ENCODE assay signal across 20 cellular contexts in genomic region chr2:42844366-42844765, GRCh38. TPM values are rescaled to one million over a fixed set of nuclear protein-coding genes. Genes with fewer than 3 reads are reported as not detected.
DNase-seq lines count a peak whose midpoint lies in the region; ATAC-seq and TF ChIP-seq lines count a peak whose summit lies in the region.
"Had no signal": no experiment of that assay in that cellular context is flagged by ENCODE, and none has a peak within 500 bp of the region (broad histone marks: within the 10 kb centered on the region; RNA-seq: fewer than 3 reads in every experiment).

No MANE protein-coding gene starts in this region.

- H3K4me2 ChIP-seq in BLaER1 (peak overlapping the region; percentile 53; the same call in 1 of the 2 replicates), mesenchymal stem cell (ENCODE audit: low read length, poor library complexity, severe bottlenecking) (no peak overlapping the region)

- H3K79me1 ChIP-seq in mesenchymal stem cell (replicated peaks; ENCODE audit: low read length, poor library complexity, severe bottlenecking) = no peaks in the 10 kb centered on the region

- peak overlapping the region; percentile 79 for H4K91ac ChIP-seq in mesenchymal stem cell (ENCODE audit: low read length)

- H3K27me3 ChIP-seq in BLaER1 = no peaks in the 10 kb centered on the region
- no peaks in the 10 kb centered on the region for H3K27me3 ChIP-seq in adipocyte (replicated peaks; ENCODE audit: control insufficient read depth, insufficient read depth, low read length)
- no peaks in the 10 kb centered on the region for H3K27me3 ChIP-seq in mesenchymal stem cell (ENCODE audit: control insufficient read depth in 1 of 2, insufficient read depth in 1 of 2, low read length in 2 of 2)
- H3K27me3 ChIP-seq in stomach = no peaks in the 10 kb centered on the region
- no peaks in the 10 kb centered on the region for H3K27me3 ChIP-seq in naive thymus-derived CD4-positive, alpha-beta T cell (ENCODE audit: control insufficient read depth in 2 of 2, insufficient read depth in 2 of 2, low read length in 2 of 2)
- H3K27me3 ChIP-seq: body of pancreas had no signal

- H2BK15ac ChIP-seq in mesenchymal stem cell (ENCODE audit: low read depth, poor library complexity, severe bottlenecking) = peak overlapping the region; percentile 89

- peak overlapping the region; percentile 14 for H2AK5ac ChIP-seq in mesenchymal stem cell (ENCODE audit: low read length, severe bottlenecking)

- no peak overlapping the region for H3K27ac Mint-ChIP-seq in stimulated activated effector memory CD8-positive, alpha-beta T cell treated with anti-CD3 and anti-CD28 coated beads, Interleukin-12 subunit alpha, Interleukin-12 subunit beta, amount 100 ng/mL, for 72 hours
- H3K27ac Mint-ChIP-seq in naive thymus-derived CD4-positive, alpha-beta T cell = no peak overlapping the region

- peak overlapping the region in 1 of 2 experiments; percentile 12 for H3K14ac ChIP-seq in mesenchymal stem cell (ENCODE audit: low read length in 2 of 2)

- H4K20me1 ChIP-seq in BLaER1 = no peaks in the 10 kb centered on the region

- H3K9me3 ChIP-seq in BLaER1 (no peaks in the 10 kb centered on the region), adipocyte (ENCODE audit: control insufficient read depth, low read length) (no peaks in the 10 kb centered on the region), mesenchymal stem cell (ENCODE audit: control insufficient read depth, low read length) (no peaks in the 10 kb centered on the region), stomach (no peaks in the 10 kb centered on the region)
- no peaks in the 10 kb centered on the region for H3K9me3 ChIP-seq in naive thymus-derived CD4-positive, alpha-beta T cell (ENCODE audit: control insufficient read depth in 2 of 3, low read length in 3 of 3)
- H3K9me3 ChIP-seq: body of pancreas had no signal

- POLR2A ChIA-PET in naive thymus-derived CD4-positive, alpha-beta T cell (lab: Charles Lee) = no interaction called here

- TF ChIP-seq CTCF in stomach (IDR thresholded peaks at IDR 0.05) = no peak

- no peaks in the 10 kb centered on the region for H3K4me1 Mint-ChIP-seq in stimulated activated effector memory CD8-positive, alpha-beta T cell treated with anti-CD3 and anti-CD28 coated beads, Interleukin-12 subunit alpha, Interleukin-12 subunit beta, amount 100 ng/mL, for 72 hours
- no peaks in the 10 kb centered on the region for H3K4me1 Mint-ChIP-seq in naive thymus-derived CD4-positive, alpha-beta T cell

- WGBS in mesenchymal stem cell = 66% methylated on average over 5 of the region's 5 CpGs
- 79 to 90% (median 88%) methylated on average over 1 to 5 of the region's 5 CpGs for WGBS in stomach, 5 donors

- peak overlapping the region; percentile 86 for H4K8ac ChIP-seq in mesenchymal stem cell (ENCODE audit: low read length)

- TF ChIP-seq EP300 in stomach (IDR thresholded peaks at IDR 0.05) = no peak

- no peak overlapping the region for H3K4me3 Mint-ChIP-seq in stimulated activated effector memory CD8-positive, alpha-beta T cell treated with anti-CD3 and anti-CD28 coated beads, Interleukin-12 subunit alpha, Interleukin-12 subunit beta, amount 100 ng/mL, for 72 hours
- no peak overlapping the region for H3K4me3 Mint-ChIP-seq in naive thymus-derived CD4-positive, alpha-beta T cell

- H3K9me3 Mint-ChIP-seq in stimulated activated effector memory CD8-positive, alpha-beta T cell treated with anti-CD3 and anti-CD28 coated beads, Interleukin-12 subunit alpha, Interleukin-12 subunit beta, amount 100 ng/mL, for 72 hours = no peaks in the 10 kb centered on the region
- no peaks in the 10 kb centered on the region for H3K9me3 Mint-ChIP-seq in naive thymus-derived CD4-positive, alpha-beta T cell

- no peak overlapping the region for H2AFZ ChIP-seq in mesenchymal stem cell (ENCODE audit: low read depth, low read length)

- no peaks in the 10 kb centered on the region for H3K36me3 Mint-ChIP-seq in stimulated activated effector memory CD8-positive, alpha-beta T cell treated with anti-CD3 and anti-CD28 coated beads, Interleukin-12 subunit alpha, Interleukin-12 subunit beta, amount 100 ng/mL, for 72 hours
- peaks cover 0 to 3% (median 0%) of the 10 kb centered on the region in 5 donors for H3K36me3 Mint-ChIP-seq in naive thymus-derived CD4-positive, alpha-beta T cell

- no peak for TF ChIP-seq POLR2A in stomach (IDR thresholded peaks at IDR 0.05)

- no peak overlapping the region for H3K27ac ChIP-seq in BLaER1
- no peak overlapping the region for H3K27ac ChIP-seq in mesenchymal stem cell (ENCODE audit: low read length, poor library complexity, severe bottlenecking)
- peak overlapping the region in 4 of 5 donors; percentile 28 to 71 (median 62) for H3K27ac ChIP-seq in stomach
- H3K27ac ChIP-seq in naive thymus-derived CD4-positive, alpha-beta T cell (ENCODE audit: low read depth, low read length) = no peak overlapping the region
- H3K27ac ChIP-seq: body of pancreas had no signal

- peaks cover 38% of the 10 kb centered on the region for H3K4me1 ChIP-seq in BLaER1
- peaks cover 54% of the 10 kb centered on the region for H3K4me1 ChIP-seq in adipocyte (ENCODE audit: control insufficient read depth, insufficient read depth, low read length)
- H3K4me1 ChIP-seq in mesenchymal stem cell (ENCODE audit: control insufficient read depth, insufficient read depth, low read depth, low read length) = peaks cover 7% of the 10 kb centered on the region
- peaks cover 4 to 45% (median 16%) of the 10 kb centered on the region in 4 donors for H3K4me1 ChIP-seq in stomach
- no peaks in the 10 kb centered on the region for H3K4me1 ChIP-seq in naive thymus-derived CD4-positive, alpha-beta T cell (ENCODE audit: control insufficient read depth in 2 of 2, insufficient read depth in 2 of 2, low read length in 2 of 2)
- H3K4me1 ChIP-seq: body of pancreas had no signal

- H3K36me3 ChIP-seq in BLaER1 (no peaks in the 10 kb centered on the region), adipocyte (ENCODE audit: control insufficient read depth, insufficient read depth, low read length, severe bottlenecking) (no peaks in the 10 kb centered on the region), mesenchymal stem cell (ENCODE audit: control insufficient read depth in 1 of 2, insufficient read depth in 2 of 2, low read depth in 1 of 2, low read length in 2 of 2) (no peaks in the 10 kb centered on the region), stomach (no peaks in the 10 kb centered on the region)
- H3K36me3 ChIP-seq in naive thymus-derived CD4-positive, alpha-beta T cell (ENCODE audit: control insufficient read depth in 2 of 3, insufficient read depth in 3 of 3, low read length in 3 of 3) = no peaks in the 10 kb centered on the region

- H3K9ac ChIP-seq in BLaER1 (no peak overlapping the region), adipocyte (ENCODE audit: low read length) (peak overlapping the region; percentile 71), mesenchymal stem cell (ENCODE audit: low read length) (peak overlapping the region; percentile 51)

- H3K27me3 Mint-ChIP-seq in naive thymus-derived CD4-positive, alpha-beta T cell = peaks cover 0 to 5% (median 0%) of the 10 kb centered on the region in 5 donors

- DNase-seq in adipocyte (ENCODE audit: low read depth) = no peak
- no peak for DNase-seq in mesenchymal stem cell
- DNase-seq in stomach = no peak
- no peak for DNase-seq in stimulated activated effector memory CD8-positive, alpha-beta T cell treated with anti-CD3 and anti-CD28 coated beads, Interleukin-12 subunit alpha, Interleukin-12 subunit beta, amount 100 ng/mL, for 72 hours (ENCODE audit: low spot score in 2 of 2)
- no peak for DNase-seq in naive thymus-derived CD4-positive, alpha-beta T cell
- DNase-seq in activated CD8-positive, alpha-beta memory T cell treated with anti-CD3 and anti-CD28 coated beads for 24 hours = no peak
- DNase-seq in activated CD4-positive, alpha-beta T cell treated with anti-CD3 and anti-CD28 coated beads, Interleukin-2, amount 50 U/mL, for 1 hour = no peak
- DNase-seq: activated CD4-positive, alpha-beta T cell treated with anti-CD3 and anti-CD28 coated beads for 48 hours; activated effector memory CD4-positive, alpha-beta T cell treated with Interleukin-2 at 50 U/mL for 16 hours; body of pancreas; C1 segment of cervical spinal cord; effector memory CD4-positive, alpha-beta T cell; Kasumi-1; NCI-H187; PC-3; trophoblast cell had no signal

- no peak overlapping the region for H3K4me3 ChIP-seq in BLaER1
- no peak overlapping the region for H3K4me3 ChIP-seq in adipocyte (ENCODE audit: low read length)
- no peak overlapping the region for H3K4me3 ChIP-seq in mesenchymal stem cell (ENCODE audit: insufficient read depth in 1 of 2, low read depth in 1 of 2, low read length in 2 of 2)
- H3K4me3 ChIP-seq in stomach = no peak overlapping the region
- H3K4me3 ChIP-seq in naive thymus-derived CD4-positive, alpha-beta T cell (ENCODE audit: low read length) = no peak overlapping the region
- H3K4me3 ChIP-seq: body of pancreas had no signal

- peak overlapping the region; percentile 76 to 84 for H3K4ac ChIP-seq in mesenchymal stem cell (ENCODE audit: low read depth in 1 of 2, low read length in 2 of 2)

- no peak for ATAC-seq in stimulated activated effector memory CD8-positive, alpha-beta T cell treated with anti-CD3 and anti-CD28 coated beads, Interleukin-12 subunit alpha, Interleukin-12 subunit beta, amount 100 ng/mL, for 72 hours
- no peak for ATAC-seq in naive thymus-derived CD4-positive, alpha-beta T cell
- ATAC-seq: PC-3 had no signal

- peak overlapping the region; percentile 65 to 92 for H3K18ac ChIP-seq in mesenchymal stem cell (ENCODE audit: low read depth in 1 of 2, low read length in 2 of 2)

- peak overlapping the region; percentile 29 for H2BK120ac ChIP-seq in mesenchymal stem cell (ENCODE audit: low read depth, low read length)

- peak overlapping the region; percentile 92 to 95 for H2BK12ac ChIP-seq in mesenchymal stem cell (ENCODE audit: low read length in 2 of 2)

- H3K23ac ChIP-seq in mesenchymal stem cell (ENCODE audit: low read length in 2 of 2) = no peak overlapping the region

- H2BK5ac ChIP-seq in mesenchymal stem cell (ENCODE audit: low read depth, low read length, poor library complexity, severe bottlenecking) = no peak overlapping the region

- CTCF ChIA-PET in naive thymus-derived CD4-positive, alpha-beta T cell (lab: Charles Lee) = no interaction called here

- intact Hi-C loops in stomach (cut with DNase I; ENCODE audit: low total_unique reads) = no loop called here
- intact Hi-C loops in naive thymus-derived CD4-positive, alpha-beta T cell (cut with micrococcal nuclease) = no loop called here

RNA-seq across cellular contexts. Expression of gene HAAO, which starts 52.0 kb away (rescaled TPM):
- 1.9 TPM for polyA plus RNA-seq in mesenchymal stem cell (2013, experiment 1 of 2)
- polyA plus RNA-seq in mesenchymal stem cell (2013, experiment 2 of 2) = 1.8 TPM
- 10 to 100 TPM in 1 of 5 donors, 1 to 10 TPM in 1, under 1 TPM in 1, not detected in 2; 0.89 to 18.5 (median 6.8) TPM for total RNA-seq in stomach
- polyA plus RNA-seq in stomach = 10 to 100 TPM in 2 of 3 donors, 1 to 10 TPM in 1; 4.0 to 23.5 (median 22.8) TPM
- 1 to 10 TPM in 2 of 5 experiments, under 1 TPM in 1, not detected in 2; 0.82 to 5.1 (median 1.8) TPM for total RNA-seq in naive thymus-derived CD4-positive, alpha-beta T cell
- polyA plus RNA-seq in naive thymus-derived CD4-positive, alpha-beta T cell = under 1 TPM in 1 of 2 donors, not detected in 1; 0.33 TPM
- total RNA-seq: glomerular endothelial cell, PC-3, SK-MEL-5 had no signal
- polyA plus RNA-seq: neural cell had no signal

Comparison
In these comparisons a context has a peak if more than half of its experiments do, and no peak if none do; other contexts are left out.
1. H3K27ac ChIP-seq: peak in stomach (4 of 5); none in BLaER1 (single experiment), mesenchymal stem cell (single experiment) and naive thymus-derived CD4-positive, alpha-beta T cell (single experiment).